In genomic region chrX:69158166-69159040, GRCh38 we compare ENCODE assay signal across 8 cellular contexts. TPM values are rescaled to one million over a fixed set of nuclear protein-coding genes. Genes with fewer than 3 reads are reported as not detected.
DNase-seq lines count a peak whose midpoint lies in the region; ATAC-seq and TF ChIP-seq lines count a peak whose summit lies in the region.

No MANE protein-coding gene starts in this region.

- no peaks in the 10 kb centered on the region for H3K9me3 Mint-ChIP-seq in Caco-2 (ENCODE audit: unreplicated experiment)
- no peaks in the 10 kb centered on the region for H3K9me3 Mint-ChIP-seq in activated T-helper 2 cell treated with anti-CD3 and anti-CD28 coated beads, Interferon-gamma antibody, Interleukin-2, Interleukin-4, amounts not matched to agents 10 μg/mL and 5 μg/mL and 100 μg/mL, durations not matched to agents 14 hours and 24 hours and 36 hours

- no TSS peak for BruUV-seq in Caco-2 (replicated peaks; lab: Mats Ljungman, UMichigan)

- H3K27ac Mint-ChIP-seq in Caco-2 (ENCODE audit: unreplicated experiment): no peak overlapping the region
- H3K27ac Mint-ChIP-seq in activated T-helper 2 cell treated with anti-CD3 and anti-CD28 coated beads, Interferon-gamma antibody, Interleukin-2, Interleukin-4, amounts not matched to agents 10 μg/mL and 5 μg/mL and 100 μg/mL, durations not matched to agents 14 hours and 24 hours and 36 hours: no peak overlapping the region

- H3K4me1 Mint-ChIP-seq in Caco-2 (ENCODE audit: low read depth, unreplicated experiment): no peaks in the 10 kb centered on the region
- H3K4me1 Mint-ChIP-seq in activated T-helper 2 cell treated with anti-CD3 and anti-CD28 coated beads, Interferon-gamma antibody, Interleukin-2, Interleukin-4, amounts not matched to agents 10 μg/mL and 5 μg/mL and 100 μg/mL, durations not matched to agents 14 hours and 24 hours and 36 hours (ENCODE audit: low read depth): peaks cover 11% of the 10 kb centered on the region

- no peaks in the 10 kb centered on the region for H3K27me3 Mint-ChIP-seq in Caco-2 (ENCODE audit: insufficient read depth, unreplicated experiment)
- H3K27me3 Mint-ChIP-seq in activated T-helper 2 cell treated with anti-CD3 and anti-CD28 coated beads, Interferon-gamma antibody, Interleukin-2, Interleukin-4, amounts not matched to agents 10 μg/mL and 5 μg/mL and 100 μg/mL, durations not matched to agents 14 hours and 24 hours and 36 hours (ENCODE audit: low read depth): no peaks in the 10 kb centered on the region

- POLR2A ChIA-PET in Caco-2 (lab: Charles Lee): no interaction called here

- H3K4me3 ChIP-seq in Caco-2 (ENCODE audit: low read depth, low read length): no peak overlapping the region
- no peak overlapping the region for H3K4me3 ChIP-seq in right atrium auricular region

- H3K36me3 Mint-ChIP-seq in Caco-2 (ENCODE audit: insufficient read depth, unreplicated experiment): peaks cover 5% of the 10 kb centered on the region
- peaks cover 18% of the 10 kb centered on the region for H3K36me3 Mint-ChIP-seq in activated T-helper 2 cell treated with anti-CD3 and anti-CD28 coated beads, Interferon-gamma antibody, Interleukin-2, Interleukin-4, amounts not matched to agents 10 μg/mL and 5 μg/mL and 100 μg/mL, durations not matched to agents 14 hours and 24 hours and 36 hours (ENCODE audit: low read depth)

- TF ChIP-seq CTCF in Caco-2 (IDR thresholded peaks at IDR 0.05; ENCODE audit: insufficient read depth in 1 of 2, low read depth in 1 of 2, low read length in 1 of 2, severe bottlenecking in 1 of 2, unreplicated experiment in 1 of 2) (peak; percentile 40 to 61), right atrium auricular region (IDR thresholded peaks at IDR 0.05) (peak; percentile 31 to 69)

- intact Hi-C loops in Caco-2 (cut with micrococcal nuclease; ENCODE audit: unreplicated experiment): loop anchor here (2.0 to 5.0 kb wide), 2 partner anchors 130 to 331 kb away; partner anchors contain the start of gene EFNB1
- intact Hi-C loops in activated T-helper 2 cell treated with anti-CD3 and anti-CD28 coated beads, Interferon-gamma antibody, Interleukin-2, Interleukin-4, amounts not matched to agents 10 μg/mL and 5 μg/mL and 100 μg/mL, durations not matched to agents 14 hours and 24 hours and 36 hours (cut with micrococcal nuclease): loop anchor here (1.0 kb wide), 1 partner anchor 64 kb away; no protein-coding TSS in a partner anchor

- no peak overlapping the region for H3K4me3 Mint-ChIP-seq in Caco-2 (ENCODE audit: unreplicated experiment)
- H3K4me3 Mint-ChIP-seq in activated T-helper 2 cell treated with anti-CD3 and anti-CD28 coated beads, Interferon-gamma antibody, Interleukin-2, Interleukin-4, amounts not matched to agents 10 μg/mL and 5 μg/mL and 100 μg/mL, durations not matched to agents 14 hours and 24 hours and 36 hours (ENCODE audit: low read depth): no peak overlapping the region

- DNase-seq in Caco-2: peak; percentile 38 to 47
- DNase-seq in NCI-H2171 treated with DMSO at 0.1 percent for 48 hours (lab: John Stamatoyannopoulos, UW): peak; percentile 58
- DNase-seq in activated T-helper 2 cell treated with anti-CD3 and anti-CD28 coated beads, Interferon-gamma antibody, Interleukin-2, Interleukin-4, amounts not matched to agents 10 μg/mL and 5 μg/mL and 100 μg/mL, durations not matched to agents 14 hours and 24 hours and 36 hours (ENCODE audit: low spot score): peak; percentile 9
- DNase-seq in right atrium auricular region (ENCODE audit: low spot score): peak; percentile 83
- DNase-seq in stimulated activated CD8-positive, alpha-beta memory T cell treated with anti-CD3 and anti-CD28 coated beads, Interleukin-4, amount 100 ng/mL, for 24 hours (ENCODE audit: low read depth): peak; percentile 11
- DNase-seq in ecto neural progenitor cell (ENCODE audit: low spot score): no peak

- H3K4me1 ChIP-seq in Caco-2: no peaks in the 10 kb centered on the region
- peaks cover 0 to 6% of the 10 kb centered on the region in 2 donors for H3K4me1 ChIP-seq in right atrium auricular region

- ATAC-seq in GM19023 (IDR thresholded peaks at IDR 0.05; ENCODE audit: unreplicated experiment): peak; percentile 93
- ATAC-seq in HG03045 (IDR thresholded peaks at IDR 0.05; ENCODE audit: unreplicated experiment): peak; percentile 64

- no peaks in the 10 kb centered on the region for H3K9me3 ChIP-seq in Caco-2
- no peaks in the 10 kb centered on the region for H3K9me3 ChIP-seq in right atrium auricular region

- no peaks in the 10 kb centered on the region for H3K36me3 ChIP-seq in Caco-2 (ENCODE audit: control insufficient read depth, insufficient read depth, low read length)
- H3K36me3 ChIP-seq in right atrium auricular region: no peaks in the 10 kb centered on the region

- CTCF ChIA-PET in Caco-2 (lab: Charles Lee): no interaction called here

- no peaks in the 10 kb centered on the region for H3K27me3 ChIP-seq in Caco-2 (replicated peaks; ENCODE audit: control insufficient read depth, insufficient read depth, low read length)
- H3K27me3 ChIP-seq in right atrium auricular region: no peaks in the 10 kb centered on the region

- no peak overlapping the region for H3K27ac ChIP-seq in right atrium auricular region

RNA-seq across cellular contexts. Expression of gene PJA1, which starts 6.8 kb away (rescaled TPM):
- total RNA-seq in Caco-2 (2022) (10.7 and 13.4 TPM in 2 replicates), right atrium auricular region (10 to 100 TPM; 11.7 to 18.8 TPM)
- total RNA-seq in activated T-helper 2 cell treated with anti-CD3 and anti-CD28 coated beads, Interferon-gamma antibody, Interleukin-2, Interleukin-4, amounts not matched to agents 10 μg/mL and 5 μg/mL and 100 μg/mL, durations not matched to agents 14 hours and 24 hours and 36 hours: 17.2 and 18.1 TPM in 2 replicates
